In genomic region chr12:81639196-81639595, GRCh38 we compare ENCODE assay signal across 22 cellular contexts.
DNase-seq lines count a peak whose midpoint lies in the region; ATAC-seq, FAIRE-seq and TF ChIP-seq lines count a peak whose summit lies in the region.
"Had no signal": no experiment of that assay in that cellular context is flagged by ENCODE, and none has a peak within 500 bp of the region (broad histone marks: within the 10 kb centered on the region; RNA-seq: fewer than 3 reads in every experiment).

No MANE protein-coding gene starts in this region.

- ATAC-seq in HG03196 (IDR thresholded peaks at IDR 0.05; ENCODE audit: unreplicated experiment) (no peak), HG03521 (IDR thresholded peaks at IDR 0.05; ENCODE audit: unreplicated experiment) (no peak)
- ATAC-seq: HCT116 had no signal

- FAIRE-seq in bronchial epithelial cell (lab: Jason Lieb, UNC), result no peak
- no peak for FAIRE-seq in frontal cortex (lab: Jason Lieb, UNC)
- FAIRE-seq: GM12892, GM19239 had no signal

- H3K27me3 ChIP-seq in bronchial epithelial cell (ENCODE audit: control insufficient read depth, insufficient read depth, low read length), result no peaks in the 10 kb centered on the region

- DNase-seq in Daoy (ENCODE audit: low read depth), result peak; percentile 18
- peak; percentile 94 for DNase-seq in NCI-H2171 treated with DMSO at 0.1 percent for 48 hours (lab: John Stamatoyannopoulos, UW)
- DNase-seq in bronchial epithelial cell (ENCODE audit: low read depth), result peak; percentile 2
- DNase-seq in middle frontal gyrus (ENCODE audit: extremely low spot score, low spot score), result peak; percentile 18
- DNase-seq in frontal cortex (ENCODE audit: low spot score in 2 of 2), result no peak
- no peak for DNase-seq in activated effector memory CD4-positive, alpha-beta T cell treated with Interleukin-2 at 50 U/mL for 16 hours
- DNase-seq: CD4-positive, alpha-beta T cell; DMS79; GDM1; IMR-90; Kasumi-1; NCI-H1417 treated with DMSO at 0.1 percent for 48 hours; NCI-H2029 treated with DMSO at 0.1 percent for 48 hours; NCI-H2227 treated with DMSO at 0.1 percent for 48 hours; NCI-H526 treated with DMSO at 0.1 percent for 48 hours; OCI-M1; RPMI8226 had no signal

- no peak overlapping the region for H3K4me3 ChIP-seq in bronchial epithelial cell (ENCODE audit: low read depth, low read length)

- TF ChIP-seq CTCF in bronchial epithelial cell (IDR thresholded peaks at IDR 0.05; ENCODE audit: insufficient read depth, low read length, severe bottlenecking), result no peak

- H3K36me3 ChIP-seq in bronchial epithelial cell (ENCODE audit: control insufficient read depth, insufficient read depth, low read length), result no peaks in the 10 kb centered on the region

Comparison
In these comparisons a context has a peak if more than half of its experiments do, and no peak if none do; other contexts are left out.
1. DNase-seq: peak in Daoy (single experiment), NCI-H2171 treated with DMSO at 0.1 percent for 48 hours (single experiment), bronchial epithelial cell (single experiment) and middle frontal gyrus (single experiment); none in frontal cortex (0 of 2) and activated effector memory CD4-positive, alpha-beta T cell treated with Interleukin-2 at 50 U/mL for 16 hours (single experiment).